Comparison of ENCODE assay signal across 8 cellular contexts in the genomic region with DNA sequence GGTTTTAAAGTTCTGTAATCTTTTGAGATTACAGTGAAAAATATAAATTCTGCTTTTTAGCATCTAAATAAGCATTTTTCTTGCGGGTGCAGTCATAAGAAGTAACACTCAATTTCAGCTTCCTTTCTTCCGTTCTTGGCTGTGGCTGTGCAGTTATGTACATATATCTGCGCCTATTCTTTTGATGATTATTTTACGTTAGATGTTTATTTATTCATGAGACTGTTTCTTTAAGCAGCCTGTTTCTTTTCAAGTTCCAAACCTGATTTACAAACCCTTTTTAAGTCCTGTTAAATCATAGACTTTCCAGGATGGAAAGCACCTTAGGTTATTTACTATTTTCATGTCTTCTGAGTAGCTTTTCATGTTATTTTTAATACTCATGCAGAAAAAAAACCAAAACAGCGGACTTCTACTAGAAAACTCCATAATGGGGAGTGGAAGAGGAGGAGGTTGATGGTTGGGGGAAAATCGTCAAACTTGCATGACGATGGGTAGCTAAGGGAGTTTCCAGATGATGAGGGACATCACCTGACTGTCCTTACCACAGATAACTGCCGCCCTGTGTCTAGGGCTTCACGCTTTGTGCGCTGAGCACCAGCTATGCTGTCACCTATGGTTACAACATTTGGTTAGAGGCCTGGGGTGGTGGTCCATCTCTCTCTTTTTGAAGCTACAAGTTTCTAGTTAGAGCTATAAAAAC. TPM values are rescaled to one million over a fixed set of nuclear protein-coding genes. Genes with fewer than 3 reads are reported as not detected.
DNase-seq lines count a peak whose midpoint lies in the region; ATAC-seq lines count a peak whose summit lies in the region.

No MANE protein-coding gene starts in this region.

- H3K9me3 Mint-ChIP-seq in activated CD8-positive, alpha-beta T cell treated with anti-CD3 and anti-CD28 coated beads, Interleukin-2, amount 10 ng/mL, durations not matched to agents 7 days and 5 days (ENCODE audit: insufficient read depth), result no peaks in the 10 kb centered on the region

- POLR2A ChIA-PET in activated CD8-positive, alpha-beta T cell treated with anti-CD3 and anti-CD28 coated beads, Interleukin-2, amount 10 ng/mL, durations not matched to agents 7 days and 5 days (lab: Charles Lee), result interaction anchor here (0.8 to 5.1 kb wide), 9 partner anchors 9 to 47 kb away, joined by 3 to 70 read pairs (median 4); no protein-coding TSS in a partner anchor

- H3K4me1 Mint-ChIP-seq in activated CD8-positive, alpha-beta T cell treated with anti-CD3 and anti-CD28 coated beads, Interleukin-2, amount 10 ng/mL, durations not matched to agents 7 days and 5 days (ENCODE audit: low read depth), result peaks cover 59% of the 10 kb centered on the region

- peaks cover 21% of the 10 kb centered on the region for H3K36me3 Mint-ChIP-seq in activated CD8-positive, alpha-beta T cell treated with anti-CD3 and anti-CD28 coated beads, Interleukin-2, amount 10 ng/mL, durations not matched to agents 7 days and 5 days (ENCODE audit: low read depth)

- peak overlapping the region; percentile 81 for H3K27ac Mint-ChIP-seq in activated CD8-positive, alpha-beta T cell treated with anti-CD3 and anti-CD28 coated beads, Interleukin-2, amount 10 ng/mL, durations not matched to agents 7 days and 5 days

- ATAC-seq in GM18867 (IDR thresholded peaks at IDR 0.05; ENCODE audit: unreplicated experiment) (peak; percentile 76), HG03045 (IDR thresholded peaks at IDR 0.05; ENCODE audit: unreplicated experiment) (peak; percentile 74)
- peak; percentile 69 for ATAC-seq in activated CD8-positive, alpha-beta T cell treated with anti-CD3 and anti-CD28 coated beads, Interleukin-2, amount 10 ng/mL, durations not matched to agents 7 days and 5 days

- CTCF ChIA-PET in activated CD8-positive, alpha-beta T cell treated with anti-CD3 and anti-CD28 coated beads, Interleukin-2, amount 10 ng/mL, durations not matched to agents 7 days and 5 days (lab: Charles Lee), result interaction anchor here (1.0 to 9.5 kb wide), 6 partner anchors 10 to 46 kb away, joined by 5 to 148 read pairs (median 10); no protein-coding TSS in a partner anchor

- DNase-seq in activated CD8-positive, alpha-beta T cell treated with anti-CD3 and anti-CD28 coated beads, Interleukin-2, amount 10 ng/mL, durations not matched to agents 7 days and 5 days, result peak; percentile 65
- DNase-seq in stimulated activated CD4-positive, alpha-beta T cell treated with anti-CD3 and anti-CD28 coated beads, Interleukin-15, amount 100 ng/mL, for 48 hours (ENCODE audit: low read depth in 2 of 2), result peak; percentile 19
- DNase-seq in hypothalamus (lab: John Stamatoyannopoulos, UW), result no peak
- DNase-seq in SHP77 treated with DMSO at 0.1 percent for 48 hours (lab: John Stamatoyannopoulos, UW), result no peak
- DNase-seq in COLO668 (lab: John Stamatoyannopoulos, UW; ENCODE audit: unreplicated experiment), result no peak
- no peak for DNase-seq in LoVo (ENCODE audit: low spot score)

- H3K4me3 Mint-ChIP-seq in activated CD8-positive, alpha-beta T cell treated with anti-CD3 and anti-CD28 coated beads, Interleukin-2, amount 10 ng/mL, durations not matched to agents 7 days and 5 days, result peak overlapping the region; percentile 57

- no peaks in the 10 kb centered on the region for H3K27me3 Mint-ChIP-seq in activated CD8-positive, alpha-beta T cell treated with anti-CD3 and anti-CD28 coated beads, Interleukin-2, amount 10 ng/mL, durations not matched to agents 7 days and 5 days (ENCODE audit: low read depth)

RNA-seq across cellular contexts. Expression of gene PRDM2, which starts 2.6 kb away (rescaled TPM):
- 10 to 100 TPM; 49.3 to 50.4 TPM for total RNA-seq in activated CD8-positive, alpha-beta T cell treated with anti-CD3 and anti-CD28 coated beads, Interleukin-2, amount 10 ng/mL, durations not matched to agents 7 days and 5 days

Comparison
In these comparisons a context has a peak if more than half of its experiments do, and no peak if none do; other contexts are left out.
1. DNase-seq: peak in activated CD8-positive, alpha-beta T cell treated with anti-CD3 and anti-CD28 coated beads, Interleukin-2, amount 10 ng/mL, durations not matched to agents 7 days and 5 days (single experiment) and stimulated activated CD4-positive, alpha-beta T cell treated with anti-CD3 and anti-CD28 coated beads, Interleukin-15, amount 100 ng/mL, for 48 hours (2 of 2); none in hypothalamus (0 of 51), SHP77 treated with DMSO at 0.1 percent for 48 hours (single experiment), COLO668 (single experiment) and LoVo (single experiment).
2. Peak in every context shown above with its lines, with median percentiles within 50 percentile points of each other: ATAC-seq.